9 cellular contexts compared by ENCODE assay signal in genomic region chr6:127266892-127267741, GRCh38. TPM values are rescaled to one million over a fixed set of nuclear protein-coding genes. Genes with fewer than 3 reads are reported as not detected.
DNase-seq lines count a peak whose midpoint lies in the region; ATAC-seq, FAIRE-seq and TF ChIP-seq lines count a peak whose summit lies in the region.
"Had no signal": no experiment of that assay in that cellular context is flagged by ENCODE, and none has a peak within 500 bp of the region (broad histone marks: within the 10 kb centered on the region; RNA-seq: fewer than 3 reads in every experiment).

No MANE protein-coding gene starts in this region.

- peak overlapping the region; percentile 93 for H2BK5ac ChIP-seq in H1 (ENCODE audit: low read depth, low read length)

- H3K18ac ChIP-seq in H1 (ENCODE audit: extremely low read depth, low read length) = peak overlapping the region; percentile 96

- H3K4me2 ChIP-seq in H1 (ENCODE audit: insufficient read depth in 1 of 2, low read depth in 2 of 2, low read length in 2 of 2) = peak overlapping the region; percentile 62 to 74

- peak overlapping the region; percentile 90 for H4K5ac ChIP-seq in H1 (ENCODE audit: insufficient read length, low read depth, low read length)

- H2BK120ac ChIP-seq in H1 (replicated peaks; ENCODE audit: low read depth, low read length) = no peak overlapping the region

- WGBS in H1 (ENCODE audit: extremely low coverage in 1 of 2, insufficient coverage in 1 of 2, insufficient read length in 1 of 2, insufficient replicate concordance in 2 of 2, low coverage in 1 of 2, low lambda C conversion rate in 2 of 2, missing lambda C conversion rate in 1 of 2), 2 experiments = 1% methylated on average over 52 of the region's 67 CpGs; no CpG with 5 or more reads in 1 of the 2 experiments

- H3K23me2 ChIP-seq in H1 (ENCODE audit: low read depth, low read length) = no peaks in the 10 kb centered on the region

- DNase-seq in AML-193 (lab: John Stamatoyannopoulos, UW) (peak; percentile 60 to 67), NCI-H748 (lab: John Stamatoyannopoulos, UW; ENCODE audit: unreplicated experiment) (peak; percentile 72), H1 (ENCODE audit: low read depth in 1 of 2, low spot score in 2 of 2) (peak; percentile 1 to 84)
- DNase-seq in activated CD8-positive, alpha-beta memory T cell treated with anti-CD3 and anti-CD28 coated beads for 48 hours (ENCODE audit: low read depth in 2 of 3, low spot score in 2 of 3) = peak; percentile 6 to 38 (median 38)
- DNase-seq in stimulated activated CD8-positive, alpha-beta memory T cell treated with anti-CD3 and anti-CD28 coated beads, Interleukin-7, amount 100 ng/mL, for 24 hours (ENCODE audit: low read depth) = peak; percentile 13

- no peak overlapping the region for H2AK5ac ChIP-seq in H1 (ENCODE audit: low read depth, low read length)

- no peak overlapping the region; the same call in 1 of the 2 replicates for H2BK20ac ChIP-seq in H1 (ENCODE audit: low read length)

- H3K23ac ChIP-seq in H1 (ENCODE audit: insufficient read length) = no peak overlapping the region

- POLR2A ChIA-PET in H1 (lab: Charles Lee; ENCODE audit: partially characterized antibody) = interaction anchor here (0.6 to 3.6 kb wide), 15 partner anchors 9 to 1236 kb away, joined by 3 to 16 read pairs (median 3); partner anchors contain the start of gene MTCL3

- H2BK15ac ChIP-seq in H1 (ENCODE audit: low read length) = no peak overlapping the region

- no peak for TF ChIP-seq CTCF in H1 (IDR thresholded peaks at IDR 0.05; ENCODE audit: control extremely low read depth in 1 of 3, insufficient read depth in 1 of 3, low read depth in 1 of 3, low read length in 3 of 3)

- H4K91ac ChIP-seq in H1 (replicated peaks; ENCODE audit: insufficient read length, low read length) = peak overlapping the region; percentile 39

- H4K8ac ChIP-seq in H1 (ENCODE audit: extremely low read depth, insufficient read depth, low read length) = peak overlapping the region; percentile 93; the same call in 1 of the 2 replicates

- no peak overlapping the region; the same call in 1 of the 2 replicates for H2BK12ac ChIP-seq in H1 (ENCODE audit: low read depth, low read length)

- peaks cover 7 to 50% of the 10 kb centered on the region in 2 experiments; a peak in 3 of 4 replicates for H3K79me2 ChIP-seq in H1 (ENCODE audit: control insufficient read depth in 1 of 2, insufficient read depth in 2 of 2, low read length in 2 of 2)

- H2AFZ ChIP-seq in H1 (ENCODE audit: low read length) = no peak overlapping the region

- H3K9me3 ChIP-seq in H1 (ENCODE audit: insufficient read depth in 2 of 2, low read depth in 1 of 2, low read length in 1 of 2) = no peaks in the 10 kb centered on the region
- no peaks in the 10 kb centered on the region for H3K9me3 ChIP-seq in mononuclear cell (ENCODE audit: low read depth, low read length)

- ATAC-seq in GM18873 (IDR thresholded peaks at IDR 0.05; ENCODE audit: low FRiP score, unreplicated experiment) = peak; percentile 60
- ATAC-seq in HG03103 (IDR thresholded peaks at IDR 0.05; ENCODE audit: low read depth, unreplicated experiment) = peak; percentile 66

- H3K4me1 ChIP-seq in H1 (replicated peaks in 1 of 4; ENCODE audit: control insufficient read depth in 3 of 4, insufficient read depth in 4 of 4, low read length in 3 of 4) = peaks cover 0 to 5% (median 0%) of the 10 kb centered on the region in 4 experiments; a peak in 1 of 7 replicates
- peaks cover 26% of the 10 kb centered on the region for H3K4me1 ChIP-seq in mononuclear cell (ENCODE audit: insufficient read depth, low read length)

- H3K79me1 ChIP-seq in H1 (ENCODE audit: low read depth, low read length) = no peaks in the 10 kb centered on the region

- no peaks in the 10 kb centered on the region; a peak in 1 of 8 replicates for H3K36me3 ChIP-seq in H1 (ENCODE audit: control insufficient read depth in 2 of 4, insufficient read depth in 4 of 4, low read length in 3 of 4)

- peak overlapping the region; percentile 87 for H3K56ac ChIP-seq in H1 (replicated peaks; ENCODE audit: insufficient read length, low read depth, low read length)

- H3K14ac ChIP-seq in H1 (ENCODE audit: insufficient read length) = no peak overlapping the region

- H3K27ac ChIP-seq in H1 (ENCODE audit: low read depth, low read length) = peak overlapping the region; percentile 91

- H4K20me1 ChIP-seq in H1 (replicated peaks in 1 of 2; ENCODE audit: control insufficient read depth in 1 of 2, insufficient read depth in 2 of 2, low read length in 2 of 2) = peaks cover 3 to 7% of the 10 kb centered on the region in 2 experiments

- peak overlapping the region; percentile 90 to 99 (median 94) for H3K9ac ChIP-seq in H1 (replicated peaks in 1 of 4; ENCODE audit: extremely low read depth in 1 of 4, low read depth in 3 of 4, low read length in 3 of 4)

- TF ChIP-seq EP300 in H1 (IDR thresholded peaks at IDR 0.05; ENCODE audit: borderline replicate concordance in 1 of 2, low read depth in 2 of 2, low read length in 2 of 2) = no peak

- CTCF ChIA-PET in H1 (lab: Charles Lee; ENCODE audit: partially characterized antibody) = interaction anchor here (0.6 to 2.2 kb wide), 13 partner anchors 8 to 279 kb away, joined by 3 to 23 read pairs (median 4); no protein-coding TSS in a partner anchor

- peak; percentile 81 to 86 for TF ChIP-seq POLR2A in H1 (IDR thresholded peaks at IDR 0.05; ENCODE audit: control extremely low read depth in 1 of 2, low read depth in 2 of 2, low read length in 2 of 2)

- no peak for TF ChIP-seq RAD21 in H1 (IDR thresholded peaks at IDR 0.05 in 1 of 2, conservative IDR thresholded peaks at IDR 0.05 in 1 of 2; ENCODE audit: low read depth in 2 of 2, low read length in 2 of 2)

- H3K4me3 ChIP-seq in H1 (ENCODE audit: extremely low read depth in 1 of 4, insufficient read depth in 2 of 4, low read depth in 3 of 4, low read length in 4 of 4) (peak overlapping the region; percentile 86 to 96 (median 90)), mononuclear cell (ENCODE audit: low read length) (peak overlapping the region; percentile 84)

- H3K27me3 ChIP-seq in H1 (replicated peaks in 1 of 4; ENCODE audit: control insufficient read depth in 3 of 4, extremely low read depth in 1 of 4, insufficient read depth in 3 of 4, low read length in 3 of 4) (no peaks in the 10 kb centered on the region), mononuclear cell (ENCODE audit: insufficient read depth, low read length) (no peaks in the 10 kb centered on the region)

- no peak for FAIRE-seq in H1 (lab: Jason Lieb, UNC)
- FAIRE-seq: frontal cortex had no signal

- peak overlapping the region; percentile 23 for H3K4ac ChIP-seq in H1 (replicated peaks; ENCODE audit: insufficient read length, low read depth, low read length)

TF ChIP-seq in H1, 55 proteins besides CTCF, POLR2A, EP300 and RAD21:
- TF ChIP-seq RBBP5 (IDR thresholded peaks at IDR 0.05; ENCODE audit: borderline replicate concordance, low read depth, low read length) = peak; percentile 93
- TF ChIP-seq CHD2 (IDR thresholded peaks at IDR 0.05; ENCODE audit: low read length) = no peak
- TF ChIP-seq SIN3A (conservative IDR thresholded peaks at IDR 0.05 in 1 of 2, IDR thresholded peaks at IDR 0.05 in 1 of 2; ENCODE audit: low read depth in 1 of 2, low read length in 2 of 2) = peak in 1 of 2 experiments; percentile 32; a peak in 2 of 4 replicates
- TF ChIP-seq, protein P1, sequence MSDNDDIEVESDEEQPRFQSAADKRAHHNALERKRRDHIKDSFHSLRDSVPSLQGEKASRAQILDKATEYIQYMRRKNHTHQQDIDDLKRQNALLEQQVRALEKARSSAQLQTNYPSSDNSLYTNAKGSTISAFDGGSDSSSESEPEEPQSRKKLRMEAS (IDR thresholded peaks at IDR 0.05) = peak; percentile 9; the same call in 1 of the 2 replicates
- peak; percentile 64 for TF ChIP-seq POLR2AphosphoS5 (IDR thresholded peaks at IDR 0.05; ENCODE audit: low read depth, low read length)
- peak; percentile 95 for TF ChIP-seq YY1 (IDR thresholded peaks at IDR 0.05; ENCODE audit: low read depth, low read length)
- peak; percentile 90 for TF ChIP-seq PHF8 (conservative IDR thresholded peaks at IDR 0.05; ENCODE audit: low read depth, low read length)
- TF ChIP-seq TBP (IDR thresholded peaks at IDR 0.05; ENCODE audit: low read depth, low read length) = peak; percentile 14; the same call in 1 of the 2 replicates
- peak; percentile 52 for TF ChIP-seq TAF1 (IDR thresholded peaks at IDR 0.05; ENCODE audit: low read depth, low read length)
- TF ChIP-seq ASH2L (IDR thresholded peaks at IDR 0.05; ENCODE audit: low read length) = peak; percentile 94
- peak; percentile 75 for TF ChIP-seq KDM4A (IDR thresholded peaks at IDR 0.05; ENCODE audit: low read depth, low read length, severe bottlenecking)
- peak; percentile 43 for TF ChIP-seq SAP30 (IDR thresholded peaks at IDR 0.05; ENCODE audit: insufficient read depth, insufficient replicate concordance, low read length)
- TF ChIP-seq BACH1 (IDR thresholded peaks at IDR 0.05; ENCODE audit: low read length) = no peak
- TF ChIP-seq CREB1 (IDR thresholded peaks at IDR 0.05) = no peak

RNA-seq across cellular contexts. Expression of gene RNF146, which starts 0.5 kb away (rescaled TPM):
- 28.8 and 30.8 TPM in 2 replicates for total RNA-seq in H1 (2021; fragmentation: NEBNext Ultra II Directional; extraction: Animal tissue kit (Norgen Biotek cat#: 25700))
- polyA plus RNA-seq in H1 (2011; rRNA removed) = 11.6 and 16.1 TPM in 2 replicates
- polyA plus RNA-seq in H1 (2011; cell fraction: cytosol; rRNA removed) = 27.2 TPM
- 19.8 TPM for polyA plus RNA-seq in H1 (2011; cell fraction: nucleus; rRNA removed)
- 19.4 to 29.3 TPM (median 23.4 TPM) in 4 replicates for polyA plus RNA-seq in H1 (2012, experiment 1 of 2)
- 2.3 TPM for polyA plus RNA-seq in H1 (2012, experiment 2 of 2)
- 19.5 TPM for polyA plus RNA-seq in H1 (2013, experiment 1 of 2)
- polyA plus RNA-seq in H1 (2013, experiment 2 of 2) = 17.9 TPM
- polyA minus RNA-seq in H1 (2011; rRNA and poly(A)+ RNA removed) = 27.2 and 28.3 TPM in 2 replicates
- 15.0 TPM for polyA minus RNA-seq in H1 (2011; cell fraction: cytosol; rRNA and poly(A)+ RNA removed)
- 35.8 TPM for polyA minus RNA-seq in H1 (2011; cell fraction: nucleus; rRNA and poly(A)+ RNA removed)
- total RNA-seq in mononuclear cell = 21.3 TPM

Comparison
In these comparisons a context has a peak if more than half of its experiments do, and no peak if none do; other contexts are left out.
1. Peak in every context shown above with its lines: DNase-seq, ATAC-seq, H3K4me3 ChIP-seq and H3K27ac ChIP-seq.
2. DNase-seq: peak in every context shown above with its lines; median percentile 72 in NCI-H748; 64 in AML-193; 42 in H1; 38 in activated CD8-positive, alpha-beta memory T cell treated with anti-CD3 and anti-CD28 coated beads for 48 hours; 13 in stimulated activated CD8-positive, alpha-beta memory T cell treated with anti-CD3 and anti-CD28 coated beads, Interleukin-7, amount 100 ng/mL, for 24 hours.